9 cellular contexts compared by ENCODE assay signal in the genomic region with DNA sequence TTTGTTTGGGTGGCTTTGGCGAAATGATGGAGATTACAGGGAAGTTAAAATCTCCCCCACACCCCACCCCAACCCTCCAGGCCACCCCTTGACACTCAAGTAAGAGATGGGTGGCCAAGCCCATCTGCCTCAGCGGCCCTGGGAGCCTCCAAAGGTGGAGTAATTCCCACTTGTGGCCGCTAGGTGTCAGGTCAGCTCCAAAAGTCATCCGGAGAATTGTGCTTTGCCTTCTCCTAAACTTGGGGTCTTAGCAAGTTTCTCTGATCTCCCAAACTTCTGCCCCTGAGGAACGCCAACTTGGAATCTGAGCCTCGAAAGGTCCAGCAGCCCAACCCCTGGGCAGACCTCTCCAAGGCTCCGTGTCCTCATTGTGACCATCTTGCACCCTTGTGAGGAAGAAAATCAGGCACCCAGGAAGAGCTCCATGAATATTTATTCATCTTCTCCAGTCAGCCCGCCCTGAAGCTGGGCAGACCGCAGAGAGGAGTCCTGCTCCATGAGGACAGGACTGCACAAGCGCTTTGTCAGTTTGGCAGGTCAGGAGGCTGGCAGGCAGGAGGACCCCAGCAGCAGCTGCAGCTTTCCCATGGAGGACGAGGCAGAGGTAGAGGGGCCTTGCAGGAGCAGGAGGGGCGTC. TPM values are rescaled to one million over a fixed set of nuclear protein-coding genes. Genes with fewer than 3 reads are reported as not detected.
A peak's percentile ranks its signal among the peaks of the same experiment; 100 is the strongest.
DNase-seq lines count a peak whose midpoint lies in the region; ATAC-seq, FAIRE-seq and TF ChIP-seq lines count a peak whose summit lies in the region.
"Had no signal": no experiment of that assay in that cellular context is flagged by ENCODE, and none has a peak within 500 bp of the region (broad histone marks: within the 10 kb centered on the region; RNA-seq: fewer than 3 reads in every experiment).

No MANE protein-coding gene starts in this region.

- ATAC-seq in activated B cell treated with CpG ODN at 0.5 μM for 24 hours (ENCODE audit: low read depth) (peak; percentile 95), left lobe of liver (peak; percentile 83), GM18909 (IDR thresholded peaks at IDR 0.05; ENCODE audit: poor library complexity, unreplicated experiment) (no peak)

- DNase-seq in DMS 273 (lab: John Stamatoyannopoulos, UW; ENCODE audit: unreplicated experiment): peak; percentile 82
- no peak for DNase-seq in DMS 273 treated with DMSO at 0.1 percent for 48 hours (lab: John Stamatoyannopoulos, UW)
- DNase-seq in NB4 (ENCODE audit: low read depth): peak; percentile 61
- DNase-seq in activated B cell treated with CpG ODN at 0.5 μM for 24 hours: peak; percentile 58
- peak; percentile 19 for DNase-seq in bronchial epithelial cell (ENCODE audit: low read depth)
- no peak for DNase-seq in left lobe of liver (ENCODE audit: low spot score)
- DNase-seq in stimulated activated CD4-positive, alpha-beta T cell treated with anti-CD3 and anti-CD28 coated beads, TNF-alpha, amount 100 ng/mL, for 24 hours (ENCODE audit: low read depth in 3 of 3): peak; percentile 43 to 60 (median 58)

- H3K36me3 ChIP-seq in bronchial epithelial cell (ENCODE audit: control insufficient read depth, insufficient read depth, low read length): no peaks in the 10 kb centered on the region

- no peaks in the 10 kb centered on the region for H3K27me3 ChIP-seq in bronchial epithelial cell (ENCODE audit: control insufficient read depth, insufficient read depth, low read length)

- H3K27me3 Mint-ChIP-seq in activated B cell treated with CpG ODN at 0.5 μM for 24 hours: peaks cover 8% of the 10 kb centered on the region

- peak; percentile 65 for TF ChIP-seq CTCF in NB4 (IDR thresholded peaks at IDR 0.05; ENCODE audit: low read depth, low read length)
- peak; percentile 76 for TF ChIP-seq CTCF in activated B cell treated with CpG ODN at 0.5 μM for 24 hours (IDR thresholded peaks at IDR 0.05)
- peak; percentile 82 for TF ChIP-seq CTCF in bronchial epithelial cell (IDR thresholded peaks at IDR 0.05; ENCODE audit: insufficient read depth, low read length, severe bottlenecking)

- H3K36me3 Mint-ChIP-seq in activated B cell treated with CpG ODN at 0.5 μM for 24 hours (ENCODE audit: low read depth): no peaks in the 10 kb centered on the region

- H3K4me1 Mint-ChIP-seq in activated B cell treated with CpG ODN at 0.5 μM for 24 hours: peaks cover 1% of the 10 kb centered on the region

- no peak for TF ChIP-seq POLR2A in NB4 (IDR thresholded peaks at IDR 0.05; ENCODE audit: extremely low read depth, insufficient read length)

- H3K27ac Mint-ChIP-seq in activated B cell treated with CpG ODN at 0.5 μM for 24 hours: no peak overlapping the region

- H3K4me3 ChIP-seq in NB4 (ENCODE audit: low read depth, low read length) (no peak overlapping the region), bronchial epithelial cell (ENCODE audit: low read depth, low read length) (no peak overlapping the region)

- CTCF ChIA-PET in activated B cell treated with CpG ODN at 0.5 μM for 24 hours (lab: Charles Lee): interaction anchor here (0.6 to 10.7 kb wide), 24 partner anchors 9 to 443 kb away, joined by 3 to 233 read pairs (median 4); no protein-coding TSS in a partner anchor

- intact Hi-C loops in activated B cell treated with CpG ODN at 0.5 μM for 24 hours (cut with micrococcal nuclease): loop anchor here (1.0 kb wide), 5 partner anchors 40 to 221 kb away; no protein-coding TSS in a partner anchor

- POLR2A ChIA-PET in activated B cell treated with CpG ODN at 0.5 μM for 24 hours (lab: Charles Lee): interaction anchor here (1.0 to 1.5 kb wide), 3 partner anchors 36 to 197 kb away, joined by 3 to 11 read pairs (median 3); no protein-coding TSS in a partner anchor

- peak; percentile 68 for FAIRE-seq in bronchial epithelial cell (lab: Jason Lieb, UNC)
- FAIRE-seq: A204.1 had no signal

- no peaks in the 10 kb centered on the region for H3K9me3 Mint-ChIP-seq in activated B cell treated with CpG ODN at 0.5 μM for 24 hours

- H3K4me3 Mint-ChIP-seq in activated B cell treated with CpG ODN at 0.5 μM for 24 hours: no peak overlapping the region

RNA-seq across cellular contexts. Expression of a gene that starts 46.7 kb away (rescaled TPM):
- total RNA-seq in activated B cell treated with CpG ODN at 0.5 μM for 24 hours: not detected in 2 replicates
- not detected in 2 replicates for total RNA-seq in bronchial epithelial cell
- not detected for total RNA-seq in left lobe of liver

Comparison
In these comparisons a context has a peak if more than half of its experiments do, and no peak if none do; other contexts are left out.
1. DNase-seq: peak in DMS 273 (single experiment), NB4 (single experiment), activated B cell treated with CpG ODN at 0.5 μM for 24 hours (single experiment), bronchial epithelial cell (single experiment) and stimulated activated CD4-positive, alpha-beta T cell treated with anti-CD3 and anti-CD28 coated beads, TNF-alpha, amount 100 ng/mL, for 24 hours (3 of 3); none in DMS 273 treated with DMSO at 0.1 percent for 48 hours (single experiment) and left lobe of liver (single experiment).
2. Peak in every context shown above with its lines, with median percentiles within 50 percentile points of each other: CTCF ChIP-seq.